ENCODE assay signal across 12 cellular contexts in the genomic region with DNA sequence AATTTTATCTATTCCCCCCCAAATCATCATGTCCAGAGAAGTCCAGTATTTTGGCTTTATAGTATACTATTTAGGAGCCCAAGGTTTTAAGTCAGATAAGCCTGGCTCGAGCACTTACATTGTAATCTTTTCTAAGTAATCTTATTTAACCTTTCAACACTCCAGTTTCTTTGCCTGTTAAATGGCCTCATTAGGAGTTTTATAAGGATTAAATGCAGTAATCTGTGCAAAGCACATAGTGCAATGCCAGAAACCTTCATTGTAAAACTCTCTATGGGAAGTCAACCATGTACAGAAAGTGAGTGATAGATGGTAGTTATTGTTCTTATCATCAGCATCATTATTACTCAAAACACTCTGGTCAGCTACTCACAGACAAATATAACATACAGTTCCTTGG.
DNase-seq lines count a peak whose midpoint lies in the region; TF ChIP-seq lines count a peak whose summit lies in the region.
"Had no signal": no experiment of that assay in that cellular context is flagged by ENCODE, and none has a peak within 500 bp of the region (broad histone marks: within the 10 kb centered on the region; RNA-seq: fewer than 3 reads in every experiment).

No MANE protein-coding gene starts in this region.

- no peaks in the 10 kb centered on the region for H3K4me1 Mint-ChIP-seq in neural progenitor cell
- H3K4me1 Mint-ChIP-seq: H9 had no signal

- whole genome bisulfite sequencing in smooth muscle cell (ENCODE audit: low lambda C conversion rate): 11% methylated on average over 1 of the region's 1 CpG

- no peaks in the 10 kb centered on the region for H3K27me3 Mint-ChIP-seq in neural progenitor cell (ENCODE audit: insufficient read depth, low read depth)
- H3K27me3 Mint-ChIP-seq: CD4-positive, alpha-beta T cell had no signal

- H2AFZ ChIP-seq in neural progenitor cell (replicated peaks) (no peak overlapping the region), smooth muscle cell (ENCODE audit: low read depth) (no peak overlapping the region)

- H3K36me3 ChIP-seq in neural progenitor cell: no peaks in the 10 kb centered on the region
- H3K36me3 ChIP-seq in smooth muscle cell (ENCODE audit: low read depth): no peaks in the 10 kb centered on the region

- H4K20me1 ChIP-seq in neural progenitor cell (ENCODE audit: low read depth) (no peaks in the 10 kb centered on the region), smooth muscle cell (ENCODE audit: low read depth) (no peaks in the 10 kb centered on the region)

- DNase-seq in NCI-H524 (lab: John Stamatoyannopoulos, UW) (peak; percentile 4 to 68), OCI-M1 (lab: John Stamatoyannopoulos, UW) (peak; percentile 40), neural progenitor cell (ENCODE audit: low spot score) (peak; percentile 3), HuH-7 (ENCODE audit: low spot score) (no peak), smooth muscle cell (lab: John Stamatoyannopoulos, UW; ENCODE audit: unreplicated experiment) (no peak), NCI-H1694 (lab: John Stamatoyannopoulos, UW) (no peak)
- DNase-seq: AML-193; CD4-positive, alpha-beta T cell; DMS79 treated with DMSO at 0.1 percent for 48 hours; GF-D8; H9 had no signal

- H3K4me3 ChIP-seq in neural progenitor cell (no peak overlapping the region), smooth muscle cell (no peak overlapping the region)

- H3K4me2 ChIP-seq in neural progenitor cell: no peak overlapping the region
- no peak overlapping the region for H3K4me2 ChIP-seq in smooth muscle cell

- TF ChIP-seq CTCF in neural progenitor cell (IDR thresholded peaks at IDR 0.05): no peak
- no peak for TF ChIP-seq CTCF in smooth muscle cell (IDR thresholded peaks at IDR 0.05; ENCODE audit: borderline replicate concordance, insufficient read depth, poor library complexity, severe bottlenecking)

- H3F3A ChIP-seq in neural progenitor cell (ENCODE audit: low read depth) (no peaks in the 10 kb centered on the region), smooth muscle cell (ENCODE audit: low read depth) (no peaks in the 10 kb centered on the region)

- H3K9me3 ChIP-seq in neural progenitor cell (ENCODE audit: low read depth): no peaks in the 10 kb centered on the region
- no peaks in the 10 kb centered on the region for H3K9me3 ChIP-seq in smooth muscle cell (replicated peaks; ENCODE audit: low read depth)

- H3K9ac ChIP-seq in neural progenitor cell (no peak overlapping the region), smooth muscle cell (ENCODE audit: low read depth) (no peak overlapping the region)

- H3K79me2 ChIP-seq in neural progenitor cell (ENCODE audit: low read depth): no peaks in the 10 kb centered on the region
- no peaks in the 10 kb centered on the region for H3K79me2 ChIP-seq in smooth muscle cell (ENCODE audit: low read depth)

- no peak overlapping the region for H3K27ac Mint-ChIP-seq in neural progenitor cell
- H3K27ac Mint-ChIP-seq: CD4-positive, alpha-beta T cell; H9 had no signal

- no peaks in the 10 kb centered on the region for H3K4me1 ChIP-seq in neural progenitor cell
- H3K4me1 ChIP-seq in smooth muscle cell (ENCODE audit: low read depth): no peaks in the 10 kb centered on the region

- H3K27ac ChIP-seq in neural progenitor cell: no peak overlapping the region
- no peak overlapping the region for H3K27ac ChIP-seq in smooth muscle cell (ENCODE audit: low read depth)
- H3K27ac ChIP-seq: C4-2B had no signal

- no peak overlapping the region for H3K4me3 Mint-ChIP-seq in neural progenitor cell
- H3K4me3 Mint-ChIP-seq: CD4-positive, alpha-beta T cell; H9 had no signal

- no peaks in the 10 kb centered on the region for H3K36me3 Mint-ChIP-seq in neural progenitor cell

- no peaks in the 10 kb centered on the region for H3K9me3 Mint-ChIP-seq in neural progenitor cell
- H3K9me3 Mint-ChIP-seq: H9 had no signal

- H3K27me3 ChIP-seq in neural progenitor cell (no peaks in the 10 kb centered on the region), smooth muscle cell (ENCODE audit: low read depth) (peaks cover 12% of the 10 kb centered on the region)

Comparison
In these comparisons a context has a peak if more than half of its experiments do, and no peak if none do; other contexts are left out.
1. DNase-seq: peak in NCI-H524 (2 of 2), OCI-M1 (single experiment) and neural progenitor cell (single experiment); none in HuH-7 (single experiment), smooth muscle cell (single experiment) and NCI-H1694 (single experiment).